ENCODE assay signal across 8 cellular contexts in the genomic region with DNA sequence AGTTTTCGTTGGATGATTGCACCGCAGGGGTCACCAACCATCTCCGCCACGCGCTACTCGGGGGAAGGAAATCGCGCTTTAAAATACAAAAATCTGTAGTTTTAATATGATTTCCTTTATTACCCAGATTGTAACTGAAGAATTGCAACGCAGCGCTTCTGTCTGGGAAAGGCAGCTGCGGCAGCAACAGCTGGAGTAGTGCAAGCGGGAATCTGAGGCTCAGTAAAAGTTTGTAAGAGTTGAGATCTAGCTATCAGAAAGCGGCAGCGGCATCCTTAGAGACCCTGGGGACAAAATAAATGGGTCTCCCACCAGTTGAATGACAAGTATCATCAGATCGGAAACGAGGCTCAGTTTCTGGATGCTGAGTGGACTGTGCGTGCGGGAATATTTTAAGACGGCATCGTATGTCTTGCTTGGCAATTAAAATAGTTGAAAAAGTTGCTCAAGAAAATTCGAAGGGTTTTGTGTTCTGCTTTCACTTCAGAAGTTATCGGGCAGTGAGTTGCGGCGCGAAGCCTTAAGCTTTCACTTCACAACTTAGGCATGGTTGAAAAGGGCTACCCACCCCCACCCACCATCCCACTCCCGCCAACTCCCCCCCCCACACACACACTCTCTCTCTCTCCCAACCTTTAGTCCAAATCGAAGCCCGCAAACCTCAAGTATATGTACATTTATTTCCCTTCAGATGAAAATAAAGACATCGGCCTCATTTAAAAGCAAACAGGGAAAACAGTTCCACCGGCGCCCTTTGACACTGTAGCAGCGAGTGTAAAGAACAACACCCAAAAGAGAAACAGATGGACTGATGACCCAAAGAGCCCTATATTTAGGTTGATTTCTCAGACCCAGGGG. TPM values are rescaled to one million over a fixed set of nuclear protein-coding genes. Genes with fewer than 3 reads are reported as not detected.
DNase-seq lines count a peak whose midpoint lies in the region; ATAC-seq, FAIRE-seq and TF ChIP-seq lines count a peak whose summit lies in the region.

No MANE protein-coding gene starts in this region.

- H3K9me3 ChIP-seq in T-helper 17 cell (ENCODE audit: control insufficient read depth, low read length, poor library complexity, severe bottlenecking) (peaks cover 2% of the 10 kb centered on the region), prostate gland (no peaks in the 10 kb centered on the region)

- H3K27ac Mint-ChIP-seq in T-helper 17 cell, result no peak overlapping the region

- WGBS in prostate gland, result 52% methylated on average over 32 of the region's 32 CpGs

- FAIRE-seq in GM12892 (lab: Jason Lieb, UNC), result peak; percentile 33

- H3K27ac ChIP-seq in prostate gland, result peak overlapping the region in 1 of 2 donors; percentile 79

- H3K36me3 Mint-ChIP-seq in T-helper 17 cell (ENCODE audit: low read depth), result peaks cover 12% of the 10 kb centered on the region

- H3K36me3 ChIP-seq in prostate gland, result no peaks in the 10 kb centered on the region

- peaks cover 22% of the 10 kb centered on the region for H3K4me1 Mint-ChIP-seq in T-helper 17 cell

- peaks cover 2% of the 10 kb centered on the region for H3K27me3 ChIP-seq in prostate gland (replicated peaks; ENCODE audit: insufficient read depth)

- ATAC-seq in T-helper 17 cell, result no peak
- ATAC-seq in GM19397 (IDR thresholded peaks at IDR 0.05; ENCODE audit: unreplicated experiment), result no peak
- no peak for ATAC-seq in HG03521 (IDR thresholded peaks at IDR 0.05; ENCODE audit: unreplicated experiment)

- H3K27me3 Mint-ChIP-seq in T-helper 17 cell, result peaks cover 80% of the 10 kb centered on the region

- no peak for TF ChIP-seq CTCF in foreskin fibroblast (IDR thresholded peaks at IDR 0.05; ENCODE audit: low read depth, low read length)
- TF ChIP-seq CTCF in prostate gland (IDR thresholded peaks at IDR 0.05), result no peak

- H3K4me1 ChIP-seq in prostate gland (replicated peaks), result no peaks in the 10 kb centered on the region

- DNase-seq in GM12892 (ENCODE audit: insufficient read length) (no peak), T-helper 17 cell (no peak), foreskin fibroblast (peak; percentile 22 to 56), prostate gland (ENCODE audit: low spot score) (no peak), NCI-H226 (no peak)
- DNase-seq in stimulated activated CD4-positive, alpha-beta T cell treated with anti-CD3 and anti-CD28 coated beads, Interleukin-12 subunit alpha, Interleukin-12 subunit beta, amount 100 ng/mL, for 4 hours, result no peak

- intact Hi-C loops in prostate gland (cut with DNase I), result loop anchor here (10.0 kb wide), 3 partner anchors 416 to 796 kb away; no protein-coding TSS in a partner anchor

- peak overlapping the region; percentile 37 to 61 for H3K4me3 ChIP-seq in foreskin fibroblast (ENCODE audit: low read depth in 1 of 2, low read length in 2 of 2)
- H3K4me3 ChIP-seq in prostate gland, result peak overlapping the region; percentile 50 to 53

- TF ChIP-seq POLR2A in GM12892 (IDR thresholded peaks at IDR 0.05; ENCODE audit: low read depth, low read length), result no peak
- no peak for TF ChIP-seq POLR2A in prostate gland (IDR thresholded peaks at IDR 0.05)

- peak overlapping the region; percentile 92 for H3K4me3 Mint-ChIP-seq in T-helper 17 cell

RNA-seq across cellular contexts. Expression of a gene that starts 2.6 kb away (rescaled TPM):
- polyA plus RNA-seq in GM12892 (2012; ENCODE audit: missing spikeins), result not detected
- total RNA-seq in T-helper 17 cell (1 to 10 TPM in 1 of 2 donors, under 1 TPM in 1; 0.70 to 1.2 TPM), prostate gland (10 to 100 TPM; 14.5 to 15.4 TPM)

Comparison
In these comparisons a context has a peak if more than half of its experiments do, and no peak if none do; other contexts are left out.
1. DNase-seq: peak in foreskin fibroblast (2 of 2); none in GM12892 (single experiment), T-helper 17 cell (0 of 3), prostate gland (single experiment), stimulated activated CD4-positive, alpha-beta T cell treated with anti-CD3 and anti-CD28 coated beads, Interleukin-12 subunit alpha, Interleukin-12 subunit beta, amount 100 ng/mL, for 4 hours (single experiment) and NCI-H226 (single experiment).
2. RNA of a gene that starts 2.6 kb away (total RNA-seq): 14.5 to 15.4 TPM in prostate gland; 0.70 to 1.2 TPM in T-helper 17 cell; every median in the first group is over 4 times any median in the second.